Comparison of ENCODE assay signal across 1 cellular context in genomic region chr18:63421514-63421913, GRCh38.
TF ChIP-seq lines count a peak whose summit lies in the region.

No MANE protein-coding gene starts in this region.

TF ChIP-seq in WTC11, 78 proteins besides CTCF, POLR2A, EP300 and RAD21 (continued from another document):
- TF ChIP-seq JAZF1 (CRISPR knock-in tag; IDR thresholded peaks at IDR 0.05) (no peak), NR3C1 (CRISPR knock-in tag; conservative IDR thresholded peaks at IDR 0.05; ENCODE audit: low read depth) (no peak), ETV6 (CRISPR knock-in tag; IDR thresholded peaks at IDR 0.05) (no peak), MYBL2 (CRISPR knock-in tag; IDR thresholded peaks at IDR 0.05) (no peak), TEAD1 (CRISPR knock-in tag; IDR thresholded peaks at IDR 0.05) (no peak), ZNF425 (CRISPR knock-in tag; conservative IDR thresholded peaks at IDR 0.05) (no peak), NR1H2 (CRISPR knock-in tag; IDR thresholded peaks at IDR 0.05) (no peak), PRRX2 (CRISPR knock-in tag; IDR thresholded peaks at IDR 0.05) (no peak)
